ENCODE assay signal across 9 cellular contexts in genomic region chr3:186985713-186986364, GRCh38. TPM values are rescaled to one million over a fixed set of nuclear protein-coding genes. Genes with fewer than 3 reads are reported as not detected.
DNase-seq lines count a peak whose midpoint lies in the region; ATAC-seq and TF ChIP-seq lines count a peak whose summit lies in the region.
"Had no signal": no experiment of that assay in that cellular context is flagged by ENCODE, and none has a peak within 500 bp of the region (broad histone marks: within the 10 kb centered on the region; RNA-seq: fewer than 3 reads in every experiment).

No MANE protein-coding gene starts in this region.

- H2BK15ac ChIP-seq in mesenchymal stem cell (ENCODE audit: low read depth, poor library complexity, severe bottlenecking) = no peak overlapping the region

- DNase-seq in GM13977 (ENCODE audit: low spot score) (peak; percentile 35), mesenchymal stem cell (no peak), activated gamma-delta T cell treated with Interleukin-2 at 50 U/mL for 16 hours (no peak), NCI-H1105 treated with DMSO at 0.1 percent for 48 hours (lab: John Stamatoyannopoulos, UW) (no peak), DMS79 treated with DMSO at 0.1 percent for 48 hours (lab: John Stamatoyannopoulos, UW) (no peak)

- no peak overlapping the region for H3K23ac ChIP-seq in mesenchymal stem cell (ENCODE audit: low read length in 2 of 2)

- no peaks in the 10 kb centered on the region for H3K9me2 ChIP-seq in OCI-LY1 (ENCODE audit: low read depth, low read length)

- H3K4me3 ChIP-seq in OCI-LY1 (ENCODE audit: low read depth, low read length, poor library complexity, severe bottlenecking) = peak overlapping the region; percentile 31
- H3K4me3 ChIP-seq in mesenchymal stem cell (ENCODE audit: insufficient read depth in 1 of 2, low read depth in 1 of 2, low read length in 2 of 2) = no peak overlapping the region

- no peak overlapping the region for H2AK5ac ChIP-seq in mesenchymal stem cell (ENCODE audit: low read length, severe bottlenecking)

- H3K9ac ChIP-seq in OCI-LY1 (ENCODE audit: low read length) (peak overlapping the region; percentile 38; the same call in 1 of the 2 replicates), mesenchymal stem cell (ENCODE audit: low read length) (peak overlapping the region; percentile 22)
- H3K9ac ChIP-seq: parathyroid adenoma had no signal

- H3K27ac ChIP-seq in OCI-LY1 (ENCODE audit: low read depth, low read length, poor library complexity, severe bottlenecking) = peak overlapping the region; percentile 98
- no peak overlapping the region for H3K27ac ChIP-seq in mesenchymal stem cell (ENCODE audit: low read length, poor library complexity, severe bottlenecking)
- H3K27ac ChIP-seq: parathyroid adenoma had no signal

- no peak overlapping the region for H2BK5ac ChIP-seq in mesenchymal stem cell (ENCODE audit: low read depth, low read length, poor library complexity, severe bottlenecking)

- peaks cover 6% of the 10 kb centered on the region for H3K79me1 ChIP-seq in mesenchymal stem cell (replicated peaks; ENCODE audit: low read length, poor library complexity, severe bottlenecking)

- ATAC-seq in HG02610 (IDR thresholded peaks at IDR 0.05; ENCODE audit: unreplicated experiment) = peak; percentile 50
- ATAC-seq in GM19455 (IDR thresholded peaks at IDR 0.05; ENCODE audit: unreplicated experiment) = no peak

- no peak overlapping the region for H3K14ac ChIP-seq in mesenchymal stem cell (ENCODE audit: low read length in 2 of 2)

- no peaks in the 10 kb centered on the region for H3K79me2 ChIP-seq in OCI-LY1 (ENCODE audit: insufficient read depth, low read length)

- no peaks in the 10 kb centered on the region for H3K9me3 ChIP-seq in OCI-LY1 (ENCODE audit: low read length)
- no peaks in the 10 kb centered on the region for H3K9me3 ChIP-seq in mesenchymal stem cell (ENCODE audit: control insufficient read depth, low read length)

- H4K91ac ChIP-seq in mesenchymal stem cell (ENCODE audit: low read length) = no peak overlapping the region

- no peaks in the 10 kb centered on the region for H3K27me3 ChIP-seq in OCI-LY1 (ENCODE audit: insufficient read depth, low read length)
- H3K27me3 ChIP-seq in mesenchymal stem cell (ENCODE audit: control insufficient read depth in 1 of 2, insufficient read depth in 1 of 2, low read length in 2 of 2) = peaks cover 0 to 17% of the 10 kb centered on the region in 2 experiments

- 83% methylated on average over 9 of the region's 12 CpGs for WGBS in mesenchymal stem cell

- H4K8ac ChIP-seq in mesenchymal stem cell (ENCODE audit: low read length) = no peak overlapping the region

- no peaks in the 10 kb centered on the region for H4K20me1 ChIP-seq in OCI-LY1 (ENCODE audit: insufficient read depth, low read length)

- no peak overlapping the region for H3K4ac ChIP-seq in mesenchymal stem cell (ENCODE audit: low read depth in 1 of 2, low read length in 2 of 2)

- no peak overlapping the region for H2AFZ ChIP-seq in OCI-LY1 (ENCODE audit: low read length)
- H2AFZ ChIP-seq in mesenchymal stem cell (ENCODE audit: low read depth, low read length) = no peak overlapping the region
- H2AFZ ChIP-seq: parathyroid adenoma had no signal

- H3K36me3 ChIP-seq in OCI-LY1 (ENCODE audit: insufficient read depth, low read length) (peaks cover 57% of the 10 kb centered on the region), mesenchymal stem cell (ENCODE audit: control insufficient read depth in 1 of 2, insufficient read depth in 2 of 2, low read depth in 1 of 2, low read length in 2 of 2) (peaks cover 0 to 3% of the 10 kb centered on the region in 2 experiments)

- in situ Hi-C loops in GM13977 (cut with MboI; ENCODE audit: low pct_unique_long_range_greater_than_20kb, low sequenced_read_pairs, unreplicated experiment) = no loop called here

- no peak overlapping the region for H3K18ac ChIP-seq in mesenchymal stem cell (ENCODE audit: low read depth in 1 of 2, low read length in 2 of 2)

- H2BK12ac ChIP-seq in mesenchymal stem cell (ENCODE audit: low read length in 2 of 2) = no peak overlapping the region

- H3K4me1 ChIP-seq in OCI-LY1 (ENCODE audit: insufficient read depth, low read length, severe bottlenecking) (peaks cover 60% of the 10 kb centered on the region), mesenchymal stem cell (ENCODE audit: control insufficient read depth, insufficient read depth, low read depth, low read length) (peaks cover 4% of the 10 kb centered on the region)

- no peak overlapping the region for H2BK120ac ChIP-seq in mesenchymal stem cell (ENCODE audit: low read depth, low read length)

- H3K4me2 ChIP-seq in OCI-LY1 (ENCODE audit: low read length) = peak overlapping the region; percentile 48
- no peak overlapping the region for H3K4me2 ChIP-seq in mesenchymal stem cell (ENCODE audit: low read length, poor library complexity, severe bottlenecking)

- TF ChIP-seq CTCF in GM13977 (IDR thresholded peaks at IDR 0.05; ENCODE audit: extremely low read depth, insufficient read depth, missing control alignments) = no peak
- TF ChIP-seq CTCF in OCI-LY1 (IDR thresholded peaks at IDR 0.05; ENCODE audit: low read length) = no peak

- peaks cover 11% of the 10 kb centered on the region; the same call in 1 of the 2 replicates for H3F3A ChIP-seq in OCI-LY1 (ENCODE audit: insufficient read depth, low read length)

RNA-seq across cellular contexts. Expression of gene ST6GAL1, which starts 55.5 kb away (rescaled TPM):
- 1.7 TPM for polyA plus RNA-seq in mesenchymal stem cell (2013, experiment 1 of 2)
- polyA plus RNA-seq in mesenchymal stem cell (2013, experiment 2 of 2) = 1.7 TPM
